Comparison of ENCODE assay signal across 9 cellular contexts in genomic region chr17:59617141-59617757, GRCh38. TPM values are rescaled to one million over a fixed set of nuclear protein-coding genes. Genes with fewer than 3 reads are reported as not detected.
A peak's percentile ranks its signal among the peaks of the same experiment; 100 is the strongest.
DNase-seq lines count a peak whose midpoint lies in the region; ATAC-seq and TF ChIP-seq lines count a peak whose summit lies in the region.
"Had no signal": no experiment of that assay in that cellular context is flagged by ENCODE, and none has a peak within 500 bp of the region (broad histone marks: within the 10 kb centered on the region; RNA-seq: fewer than 3 reads in every experiment).

No MANE protein-coding gene starts in this region.

- H4K20me1 ChIP-seq in neural cell (ENCODE audit: insufficient read depth) = peaks cover 2% of the 10 kb centered on the region

- no peaks in the 10 kb centered on the region for H3K9me3 Mint-ChIP-seq in activated T-helper 17 cell treated with anti-CD3 and anti-CD28 coated beads, Interleukin-2, amount 50 U/mL, for 72 hours

- H3K4me3 ChIP-seq in HL-60 (replicated peaks; ENCODE audit: insufficient read depth, low read length) = no peak overlapping the region
- H3K4me3 ChIP-seq in neural cell (ENCODE audit: low read length) = peak overlapping the region; percentile 90

- H3F3A ChIP-seq in neural cell (ENCODE audit: insufficient read depth, low read length, poor library complexity, severe bottlenecking) = peaks cover 13% of the 10 kb centered on the region

- no peak for TF ChIP-seq EP300 in neural cell (conservative IDR thresholded peaks at IDR 0.05; ENCODE audit: poor library complexity, severe bottlenecking)

- no peaks in the 10 kb centered on the region for H3K9me3 ChIP-seq in neural cell (ENCODE audit: low read length)

- DNase-seq in DMS53 treated with DMSO at 0.1 percent for 48 hours (lab: John Stamatoyannopoulos, UW; ENCODE audit: unreplicated experiment) = peak; percentile 39
- DNase-seq in HL-60 (ENCODE audit: low read depth in 1 of 2, low spot score in 1 of 2) = no peak
- DNase-seq in stimulated activated naive CD4-positive, alpha-beta T cell (lab: John Stamatoyannopoulos, UW) = no peak
- DNase-seq: aorta, nucleus accumbens had no signal

- TF ChIP-seq CTCF in HL-60 (IDR thresholded peaks at IDR 0.05; ENCODE audit: insufficient read depth, low read length) (no peak), neural cell (IDR thresholded peaks at IDR 0.05; ENCODE audit: poor library complexity, severe bottlenecking) (no peak)

- H3K4me2 ChIP-seq in neural cell (ENCODE audit: low read length) = peak overlapping the region; percentile 92

- TF ChIP-seq RAD21 in neural cell (conservative IDR thresholded peaks at IDR 0.05) = no peak

- H3K9ac ChIP-seq in neural cell (ENCODE audit: low read length) = peak overlapping the region; percentile 100

- H3K36me3 Mint-ChIP-seq in activated T-helper 17 cell treated with anti-CD3 and anti-CD28 coated beads, Interleukin-2, amount 50 U/mL, for 72 hours (ENCODE audit: low read depth) = peaks cover 36% of the 10 kb centered on the region

- peaks cover 32% of the 10 kb centered on the region for H3K79me2 ChIP-seq in neural cell (replicated peaks; ENCODE audit: insufficient read depth, low read length)

- H3K27me3 ChIP-seq in HL-60 (ENCODE audit: insufficient read depth, poor library complexity, severe bottlenecking) (no peaks in the 10 kb centered on the region), neural cell (ENCODE audit: insufficient read depth, low read depth, low read length) (no peaks in the 10 kb centered on the region)

- H3K27me3 Mint-ChIP-seq in activated T-helper 17 cell treated with anti-CD3 and anti-CD28 coated beads, Interleukin-2, amount 50 U/mL, for 72 hours = no peaks in the 10 kb centered on the region

- peak overlapping the region; percentile 99 for H3K4me3 Mint-ChIP-seq in activated T-helper 17 cell treated with anti-CD3 and anti-CD28 coated beads, Interleukin-2, amount 50 U/mL, for 72 hours

- H3K27ac Mint-ChIP-seq in activated T-helper 17 cell treated with anti-CD3 and anti-CD28 coated beads, Interleukin-2, amount 50 U/mL, for 72 hours = peak overlapping the region; percentile 99

- H2AFZ ChIP-seq in neural cell (ENCODE audit: low read depth, low read length) = no peak overlapping the region

- peaks cover 21% of the 10 kb centered on the region for H3K4me1 Mint-ChIP-seq in activated T-helper 17 cell treated with anti-CD3 and anti-CD28 coated beads, Interleukin-2, amount 50 U/mL, for 72 hours

- no peak for ATAC-seq in activated T-helper 17 cell treated with anti-CD3 and anti-CD28 coated beads, Interleukin-2, amount 50 U/mL, for 72 hours (replicated peaks)
- ATAC-seq in GM21447 (IDR thresholded peaks at IDR 0.05; ENCODE audit: unreplicated experiment) (no peak), HG03354 (IDR thresholded peaks at IDR 0.05; ENCODE audit: poor library complexity, severe bottlenecking, unreplicated experiment) (no peak)

- no peaks in the 10 kb centered on the region for H3K36me3 ChIP-seq in neural cell (ENCODE audit: insufficient read depth, low read length)

- peak overlapping the region; percentile 98 for H3K27ac ChIP-seq in HL-60 (replicated peaks)
- H3K27ac ChIP-seq in neural cell (ENCODE audit: low read length) = peak overlapping the region; percentile 99

- H3K9me2 ChIP-seq in neural cell (ENCODE audit: insufficient read depth, low read length) = no peaks in the 10 kb centered on the region

TF ChIP-seq in neural cell, 6 proteins besides CTCF, POLR2A, EP300 and RAD21:
- TF ChIP-seq TAF1 (IDR thresholded peaks at IDR 0.05; ENCODE audit: low read depth) (no peak), SMC3 (conservative IDR thresholded peaks at IDR 0.05; ENCODE audit: poor library complexity) (no peak), MXI1 (conservative IDR thresholded peaks at IDR 0.05; ENCODE audit: poor library complexity, severe bottlenecking) (no peak), EZH2 (IDR thresholded peaks at IDR 0.05; ENCODE audit: borderline replicate concordance, insufficient read depth, low read length, poor library complexity, severe bottlenecking) (no peak), REST (IDR thresholded peaks at IDR 0.05; ENCODE audit: borderline replicate concordance) (no peak), POLR2AphosphoS5 (IDR thresholded peaks at IDR 0.05) (no peak)

RNA-seq across cellular contexts. Expression of gene CLTC, which starts 2.4 kb away (rescaled TPM):
- 100 to 1,000 TPM; 162 to 200 TPM for total RNA-seq in activated T-helper 17 cell treated with anti-CD3 and anti-CD28 coated beads, Interleukin-2, amount 50 U/mL, for 72 hours
- polyA plus RNA-seq in neural cell = 189 and 218 TPM in 2 replicates
- polyA minus RNA-seq in neural cell = 388 and 465 TPM in 2 replicates

RNA-seq across cellular contexts. Expression of gene DHX40, which starts 51.8 kb away (rescaled TPM):
- total RNA-seq in activated T-helper 17 cell treated with anti-CD3 and anti-CD28 coated beads, Interleukin-2, amount 50 U/mL, for 72 hours = 10 to 100 TPM; 23.0 to 44.8 TPM
- 113 and 130 TPM in 2 replicates for polyA plus RNA-seq in neural cell
- polyA minus RNA-seq in neural cell = 143 and 150 TPM in 2 replicates
